16 cellular contexts compared by ENCODE assay signal in the genomic region with DNA sequence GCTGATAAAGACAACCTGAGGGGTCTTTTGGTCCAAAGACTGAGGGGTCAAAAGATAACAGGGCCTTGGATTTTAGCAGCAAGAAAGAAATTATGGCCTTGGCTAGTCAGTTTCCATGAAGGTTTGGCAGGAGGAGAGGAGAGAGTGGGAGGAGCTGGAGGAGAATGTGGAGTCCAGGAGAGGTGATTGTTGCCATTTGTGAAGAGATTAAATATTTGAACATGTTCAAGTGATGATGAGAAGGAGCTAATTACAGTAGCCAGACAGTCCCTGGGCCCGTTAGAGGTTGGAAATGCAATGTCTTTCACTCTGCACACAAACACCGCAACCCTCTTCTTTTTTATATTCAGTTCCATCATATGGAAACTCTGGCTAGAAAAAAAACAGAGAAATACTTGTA.
"Had no signal": no experiment of that assay in that cellular context is flagged by ENCODE, and none has a peak within 500 bp of the region (broad histone marks: within the 10 kb centered on the region; RNA-seq: fewer than 3 reads in every experiment).

No MANE protein-coding gene starts in this region.

- DNase-seq: activated naive CD4-positive, alpha-beta T cell treated with anti-CD3 and anti-CD28 coated beads, Interleukin-2, amount 50 U/mL, for 16 hours; brain microvascular endothelial cell; immature natural killer cell; left colon; ovary; stimulated activated CD4-positive, alpha-beta T cell treated with anti-CD3 and anti-CD28 coated beads, Interleukin-15, amount 100 ng/mL, for 24 hours; stimulated activated CD4-positive, alpha-beta T cell treated with anti-CD3 and anti-CD28 coated beads, Interleukin-4, amount 100 ng/mL, for 24 hours; stimulated activated naive CD8-positive, alpha-beta T cell treated with anti-CD3 and anti-CD28 coated beads, Interleukin-15, amount 100 ng/mL, for 72 hours; SW 1271; T1000; testis; upper lobe of right lung had no signal

- H3K27ac Mint-ChIP-seq: activated T-helper 2 cell treated with anti-CD3 and anti-CD28 coated beads, Interferon-gamma antibody, Interleukin-2, Interleukin-4, amounts not matched to agents 10 μg/mL and 5 μg/mL and 100 μg/mL, durations not matched to agents 14 hours and 24 hours and 36 hours; neural progenitor cell had no signal

- H3K9me3 Mint-ChIP-seq: activated T-helper 2 cell treated with anti-CD3 and anti-CD28 coated beads, Interferon-gamma antibody, Interleukin-2, Interleukin-4, amounts not matched to agents 10 μg/mL and 5 μg/mL and 100 μg/mL, durations not matched to agents 14 hours and 24 hours and 36 hours; immature natural killer cell; neural progenitor cell; stimulated activated naive CD8-positive, alpha-beta T cell treated with anti-CD3 and anti-CD28 coated beads, Interleukin-15, amount 100 ng/mL, for 72 hours had no signal

- H3K4me3 Mint-ChIP-seq: immature natural killer cell; neural progenitor cell; stimulated activated naive CD8-positive, alpha-beta T cell treated with anti-CD3 and anti-CD28 coated beads, Interleukin-15, amount 100 ng/mL, for 72 hours had no signal

- FAIRE-seq: endometrium had no signal

- ATAC-seq: esophagus mucosa; left colon; stimulated activated naive CD8-positive, alpha-beta T cell treated with anti-CD3 and anti-CD28 coated beads, Interleukin-15, amount 100 ng/mL, for 72 hours; upper lobe of right lung had no signal

- H3K9ac ChIP-seq: neural progenitor cell had no signal

- H3K27me3 ChIP-seq: brain microvascular endothelial cell, neural progenitor cell, ovary, testis, upper lobe of right lung had no signal

- H3K27me3 Mint-ChIP-seq: stimulated activated naive CD8-positive, alpha-beta T cell treated with anti-CD3 and anti-CD28 coated beads, Interleukin-15, amount 100 ng/mL, for 72 hours had no signal

- H3K9me3 ChIP-seq: ovary, testis, upper lobe of right lung had no signal

- H3K4me3 ChIP-seq: neural progenitor cell, ovary, testis, upper lobe of right lung had no signal

- H3K36me3 ChIP-seq: brain microvascular endothelial cell, neural progenitor cell, ovary, upper lobe of right lung had no signal

- H3K4me1 ChIP-seq: neural progenitor cell, testis, upper lobe of right lung had no signal

- H3K27ac ChIP-seq: brain microvascular endothelial cell, neural progenitor cell, ovary, testis, upper lobe of right lung had no signal
